ENCODE assay signal across 16 cellular contexts in genomic region chr7:135076882-135077281, GRCh38.
DNase-seq lines count a peak whose midpoint lies in the region; ATAC-seq, FAIRE-seq and TF ChIP-seq lines count a peak whose summit lies in the region.
"Had no signal": no experiment of that assay in that cellular context is flagged by ENCODE, and none has a peak within 500 bp of the region (broad histone marks: within the 10 kb centered on the region; RNA-seq: fewer than 3 reads in every experiment).

No MANE protein-coding gene starts in this region.

- H3K79me2 ChIP-seq in K562 (ENCODE audit: control insufficient read depth, insufficient read depth, low read length), result no peaks in the 10 kb centered on the region

- H3K9me3 ChIP-seq in HUES6 (ENCODE audit: control insufficient read depth, insufficient read depth, low read depth, low read length), result peaks cover 12% of the 10 kb centered on the region
- no peaks in the 10 kb centered on the region for H3K9me3 ChIP-seq in K562 (replicated peaks; ENCODE audit: control insufficient read depth, insufficient read depth, low read depth, low read length)
- H3K9me3 ChIP-seq in iPS-15b (ENCODE audit: control insufficient read depth, insufficient read depth, low read length), result no peaks in the 10 kb centered on the region
- H3K9me3 ChIP-seq: BE2C had no signal

- H3K27ac ChIP-seq in HUES6 (ENCODE audit: low read depth, low read length) (no peak overlapping the region), K562 (ENCODE audit: extremely low read depth, low read depth, low read length) (no peak overlapping the region)

- no peaks in the 10 kb centered on the region for H3K9me1 ChIP-seq in K562 (ENCODE audit: control insufficient read depth, insufficient read depth, low read length)

- no TSS peak for BruUV-seq in K562 (replicated peaks; lab: Mats Ljungman, UMichigan)

- no peak overlapping the region for H3K9ac ChIP-seq in HUES6 (ENCODE audit: low read length)
- no peak overlapping the region for H3K9ac ChIP-seq in K562 (ENCODE audit: insufficient read depth in 1 of 2, low read depth in 2 of 2, low read length in 2 of 2)
- no peak overlapping the region for H3K9ac ChIP-seq in iPS-15b (ENCODE audit: low read depth, low read length)

- no peak for TF ChIP-seq EP300 in K562 (IDR thresholded peaks at IDR 0.05; ENCODE audit: low read length)

- in situ Hi-C loops in K562 (cut with MboI), result no loop called here

- H3K36me3 ChIP-seq in HUES6 (ENCODE audit: control insufficient read depth, insufficient read depth, low read length), result no peaks in the 10 kb centered on the region
- no peaks in the 10 kb centered on the region for H3K36me3 ChIP-seq in K562 (ENCODE audit: control insufficient read depth, insufficient read depth, low read length)
- H3K36me3 ChIP-seq in iPS-15b (ENCODE audit: control insufficient read depth, insufficient read depth, low read length), result no peaks in the 10 kb centered on the region
- H3K36me3 ChIP-seq: BE2C had no signal

- no peak for FAIRE-seq in K562 (lab: Jason Lieb, UNC)
- FAIRE-seq: GM12878, H54 had no signal

- H3K27me3 ChIP-seq in HUES6 (ENCODE audit: control insufficient read depth, insufficient read depth, low read length) (no peaks in the 10 kb centered on the region), K562 (ENCODE audit: control insufficient read depth in 2 of 2, insufficient read depth in 2 of 2, low read length in 2 of 2) (no peaks in the 10 kb centered on the region), iPS-15b (ENCODE audit: control insufficient read depth, insufficient read depth, low read length) (no peaks in the 10 kb centered on the region)

- no peak for TF ChIP-seq POLR2A in K562 (conservative IDR thresholded peaks at IDR 0.05)

- H4K20me1 ChIP-seq in K562 (replicated peaks; ENCODE audit: control insufficient read depth, insufficient read depth, low read length), result no peaks in the 10 kb centered on the region

- POLR2A ChIA-PET in K562 (lab: Yijun Ruan, JAX), result no interaction called here

- peak; percentile 32; the same call in 2 of the 3 replicates for ATAC-seq in K562
- ATAC-seq in HG02588 (IDR thresholded peaks at IDR 0.05; ENCODE audit: unreplicated experiment), result no peak
- ATAC-seq in left lobe of liver, result no peak
- ATAC-seq: GM12878, HCT116 had no signal

- TF ChIP-seq CTCF in K562 (IDR thresholded peaks at IDR 0.05 in 2 of 3, conservative IDR thresholded peaks at IDR 0.05 in 1 of 3; ENCODE audit: insufficient read depth in 2 of 3, low read depth in 1 of 3, low read length in 3 of 3), result no peak

- peak overlapping the region; percentile 65 for H2AFZ ChIP-seq in K562 (ENCODE audit: low read depth, low read length)

- intact Hi-C loops in K562 (cut with micrococcal nuclease), result no loop called here

- CTCF ChIA-PET in K562 (lab: Yijun Ruan, JAX; ENCODE audit: low intra/inter-chr PET ratio), result no interaction called here

- DNase-seq in K562 (ENCODE audit: extremely low read depth in 1 of 4, low spot score in 3 of 4) (no peak), activated gamma-delta T cell (lab: John Stamatoyannopoulos, UW) (no peak), left lobe of liver (ENCODE audit: low spot score) (no peak), EL (no peak)
- DNase-seq: ACHN; BE2C; C1 segment of cervical spinal cord; CD4-positive, CD25-positive, alpha-beta regulatory T cell; DMS79 treated with DMSO at 0.1 percent for 48 hours; HFFc6 had no signal

- H3K4me2 ChIP-seq in K562 (ENCODE audit: insufficient read depth, low read length), result peak overlapping the region; percentile 6; the same call in 1 of the 2 replicates

- 7% methylated on average over 4 of the region's 4 CpGs for WGBS in K562 (ENCODE audit: insufficient coverage, low coverage, missing lambda C conversion rate)

- peak overlapping the region; percentile 3; the same call in 1 of the 2 replicates for H3K4me3 ChIP-seq in HUES6 (ENCODE audit: low read depth, low read length)
- H3K4me3 ChIP-seq in K562, result no peak overlapping the region
- peak overlapping the region; percentile 28 for H3K4me3 ChIP-seq in iPS-15b (ENCODE audit: low read depth, low read length)
- H3K4me3 ChIP-seq: GM12878 had no signal

- peaks cover 24% of the 10 kb centered on the region for H3K4me1 ChIP-seq in HUES6 (ENCODE audit: control insufficient read depth, insufficient read depth, low read length)
- H3K4me1 ChIP-seq in K562 (replicated peaks in 1 of 2; ENCODE audit: control insufficient read depth in 2 of 2, insufficient read depth in 2 of 2, low read length in 2 of 2), result no peaks in the 10 kb centered on the region
- peaks cover 25% of the 10 kb centered on the region for H3K4me1 ChIP-seq in iPS-15b (ENCODE audit: control insufficient read depth, insufficient read depth, low read length)
- H3K4me1 ChIP-seq: BE2C had no signal

- no peak for TF ChIP-seq RAD21 in K562 (CRISPR knock-in tag; conservative IDR thresholded peaks at IDR 0.05 in 1 of 2, IDR thresholded peaks at IDR 0.05 in 1 of 2)

TF ChIP-seq in K562, 482 proteins besides CTCF, POLR2A, EP300 and RAD21:
- no peak for TF ChIP-seq ZNF76 (CRISPR knock-in tag; IDR thresholded peaks at IDR 0.05; ENCODE audit: borderline replicate concordance)
- TF ChIP-seq ETV6 (IDR thresholded peaks at IDR 0.05; ENCODE audit: borderline replicate concordance in 1 of 2, low read depth in 2 of 2, low read length in 1 of 2), result no peak
- TF ChIP-seq ETV6 (CRISPR knock-in tag; IDR thresholded peaks at IDR 0.05; ENCODE audit: borderline replicate concordance), result no peak
- no peak for TF ChIP-seq ZNF324 (CRISPR knock-in tag; IDR thresholded peaks at IDR 0.05)
- TF ChIP-seq MAX (CRISPR knock-in tag; IDR thresholded peaks at IDR 0.05), result no peak
- TF ChIP-seq CBX5 (IDR thresholded peaks at IDR 0.05; ENCODE audit: borderline replicate concordance, low read depth), result no peak
- no peak for TF ChIP-seq USF2 (CRISPR knock-in tag; IDR thresholded peaks at IDR 0.05)
- no peak for TF ChIP-seq MAZ (CRISPR knock-in tag; conservative IDR thresholded peaks at IDR 0.05 in 1 of 2, IDR thresholded peaks at IDR 0.05 in 1 of 2)
- TF ChIP-seq NONO (IDR thresholded peaks at IDR 0.05; ENCODE audit: low read depth in 2 of 2, low read length in 1 of 2), result no peak
- no peak for TF ChIP-seq MTA2 (IDR thresholded peaks at IDR 0.05; ENCODE audit: low read depth)
- TF ChIP-seq PRDM10 (IDR thresholded peaks at IDR 0.05; ENCODE audit: partially characterized antibody), result no peak
- TF ChIP-seq ZFP36 (IDR thresholded peaks at IDR 0.05; ENCODE audit: low read depth, low read length, partially characterized antibody), result no peak
- TF ChIP-seq KHSRP (IDR thresholded peaks at IDR 0.05), result no peak
